Comparison of ENCODE assay signal across 10 cellular contexts in genomic region chr15:74397239-74398068, GRCh38. TPM values are rescaled to one million over a fixed set of nuclear protein-coding genes. Genes with fewer than 3 reads are reported as not detected.
DNase-seq lines count a peak whose midpoint lies in the region; ATAC-seq, FAIRE-seq and TF ChIP-seq lines count a peak whose summit lies in the region.
"Had no signal": no experiment of that assay in that cellular context is flagged by ENCODE, and none has a peak within 500 bp of the region (broad histone marks: within the 10 kb centered on the region; RNA-seq: fewer than 3 reads in every experiment).

No MANE protein-coding gene starts in this region.

- TF ChIP-seq CTCF in DND-41 (IDR thresholded peaks at IDR 0.05; ENCODE audit: borderline replicate concordance, extremely low read depth, low read length, poor library complexity, severe bottlenecking) (no peak), keratinocyte (optimal IDR thresholded peaks at IDR 0.05 in 1 of 3, IDR thresholded peaks at IDR 0.05 in 1 of 3, conservative IDR thresholded peaks at IDR 0.05 in 1 of 3; ENCODE audit: extremely low read depth in 1 of 3, insufficient read depth in 2 of 3, low read length in 3 of 3) (no peak), ascending aorta (IDR thresholded peaks at IDR 0.05) (no peak)

- no peak for DNase-seq in DND-41
- DNase-seq in NOMO-1 treated with dmso at 0.1 percent for 144 hours (lab: John Stamatoyannopoulos, UW; ENCODE audit: unreplicated experiment) = peak; percentile 50
- no peak for DNase-seq in keratinocyte (ENCODE audit: low read depth, low spot score)
- no peak for DNase-seq in NCI-H69 (lab: John Stamatoyannopoulos, UW)
- DNase-seq in dermis blood vessel endothelial cell = no peak
- DNase-seq in ascending aorta (ENCODE audit: low spot score in 2 of 2) = no peak
- DNase-seq in KG1 (lab: John Stamatoyannopoulos, UW) = no peak
- DNase-seq: NCI-H1694 treated with DMSO at 0.1 percent for 48 hours, T-helper 9 cell had no signal

- H3K27me3 ChIP-seq in DND-41 (ENCODE audit: insufficient read depth, low read length, poor library complexity) (no peaks in the 10 kb centered on the region), keratinocyte (ENCODE audit: control insufficient read depth, extremely low read depth, insufficient read depth, low read length) (no peaks in the 10 kb centered on the region), ascending aorta (no peaks in the 10 kb centered on the region)

- H4K20me1 ChIP-seq in DND-41 (ENCODE audit: insufficient read depth, low read length) (no peaks in the 10 kb centered on the region), keratinocyte (ENCODE audit: control insufficient read depth, extremely low read depth, insufficient read depth, low read length) (no peaks in the 10 kb centered on the region)

- H3K4me2 ChIP-seq in DND-41 (ENCODE audit: insufficient read depth, low read length) = no peak overlapping the region
- H3K4me2 ChIP-seq in keratinocyte (ENCODE audit: control insufficient read depth, extremely low read depth, insufficient read depth, low read depth, low read length) = peak overlapping the region; percentile 74

- intact Hi-C loops in ascending aorta (cut with DNase I) = no loop called here

- FAIRE-seq in keratinocyte (lab: Jason Lieb, UNC) = no peak

- H3K4me3 ChIP-seq in DND-41 (ENCODE audit: low read depth in 1 of 2, low read length in 2 of 2) (no peak overlapping the region), keratinocyte (ENCODE audit: control insufficient read depth in 2 of 3, extremely low read depth in 1 of 3, insufficient read depth in 2 of 3, low read depth in 1 of 3, low read length in 3 of 3) (no peak overlapping the region), ascending aorta (no peak overlapping the region)

- dilution Hi-C loops in keratinocyte (cut with MboI; ENCODE audit: extremely low pct_ligation_motif_present, low sequenced_read_pairs) = no loop called here

- H3K79me2 ChIP-seq in DND-41 (ENCODE audit: insufficient read depth, low read length) (no peaks in the 10 kb centered on the region), keratinocyte (ENCODE audit: control insufficient read depth, insufficient read depth, low read length) (no peaks in the 10 kb centered on the region)

- no peaks in the 10 kb centered on the region for H3K9me3 ChIP-seq in DND-41 (ENCODE audit: insufficient read depth, low read length, severe bottlenecking)
- no peaks in the 10 kb centered on the region for H3K9me3 ChIP-seq in keratinocyte (ENCODE audit: control insufficient read depth, low read depth, low read length)
- no peaks in the 10 kb centered on the region for H3K9me3 ChIP-seq in ascending aorta

- H3K9me1 ChIP-seq in keratinocyte (ENCODE audit: control insufficient read depth, extremely low read depth, insufficient read depth, low read length) = peaks cover 2% of the 10 kb centered on the region

- H3K9ac ChIP-seq in DND-41 (ENCODE audit: low read depth, low read length) (peak overlapping the region; percentile 1; the same call in 1 of the 2 replicates), keratinocyte (ENCODE audit: control insufficient read depth, extremely low read depth, insufficient read depth, low read length) (peak overlapping the region; percentile 75)

- H3K4me1 ChIP-seq in DND-41 (ENCODE audit: insufficient read depth, low read length) = peaks cover 61% of the 10 kb centered on the region
- H3K4me1 ChIP-seq in keratinocyte (ENCODE audit: control insufficient read depth, extremely low read depth, insufficient read depth, low read length) = peaks cover 64% of the 10 kb centered on the region
- no peaks in the 10 kb centered on the region for H3K4me1 ChIP-seq in ascending aorta

- H3K27ac ChIP-seq in DND-41 (ENCODE audit: low read length) (peak overlapping the region; percentile 99), keratinocyte (ENCODE audit: control insufficient read depth, insufficient read depth, low read length) (peak overlapping the region; percentile 88), ascending aorta (no peak overlapping the region)

- ATAC-seq in DND-41 (ENCODE audit: insufficient read depth, low read depth) = no peak
- peak; percentile 33 for ATAC-seq in GM19467 (IDR thresholded peaks at IDR 0.05; ENCODE audit: unreplicated experiment)

- H2AFZ ChIP-seq in DND-41 (ENCODE audit: low read depth, low read length) (no peak overlapping the region), keratinocyte (ENCODE audit: control insufficient read depth, low read length) (no peak overlapping the region)

- H3K36me3 ChIP-seq in DND-41 (ENCODE audit: insufficient read depth, low read length) (no peaks in the 10 kb centered on the region), keratinocyte (ENCODE audit: control insufficient read depth in 2 of 2, extremely low read depth in 1 of 2, insufficient read depth in 2 of 2, low read length in 2 of 2) (no peaks in the 10 kb centered on the region), ascending aorta (no peaks in the 10 kb centered on the region)

RNA-seq across cellular contexts. Expression of gene CYP11A1, which starts 30.0 kb away (rescaled TPM):
- polyA plus RNA-seq in keratinocyte = 0.27 TPM in 1 of 3 replicates, not detected in the others
- not detected for polyA plus RNA-seq in keratinocyte (2011; ENCODE audit: low read depth)
- 0.13 and 0.25 TPM in 2 replicates for polyA plus RNA-seq in keratinocyte (2011; cell fraction: cytosol; rRNA removed)
- 0.22 and 0.24 TPM in 2 replicates for polyA plus RNA-seq in keratinocyte (2011; cell fraction: nucleus; rRNA removed)
- polyA plus RNA-seq in keratinocyte (2012; ENCODE audit: low replicate concordance) = not detected in 2 replicates
- 0.13 TPM in 1 of 3 replicates, not detected in the others for polyA minus RNA-seq in keratinocyte
- 2.1 TPM for polyA minus RNA-seq in keratinocyte (2011; cell fraction: cytosol; rRNA and poly(A)+ RNA removed)
- polyA minus RNA-seq in keratinocyte (2011; cell fraction: nucleus; rRNA and poly(A)+ RNA removed) = 1.2 TPM in 1 of 2 replicates, not detected in the other
- not detected in 2 replicates for total RNA-seq in dermis blood vessel endothelial cell
- total RNA-seq in ascending aorta = 62.4 TPM

RNA-seq across cellular contexts. Expression of gene SEMA7A, which starts 36.3 kb away (rescaled TPM):
- 8.0 to 15.5 TPM (median 8.1 TPM) in 3 replicates for polyA plus RNA-seq in keratinocyte
- 6.4 TPM for polyA plus RNA-seq in keratinocyte (2011; ENCODE audit: low read depth)
- 3.7 and 3.8 TPM in 2 replicates for polyA plus RNA-seq in keratinocyte (2011; cell fraction: cytosol; rRNA removed)
- polyA plus RNA-seq in keratinocyte (2011; cell fraction: nucleus; rRNA removed) = 21.0 and 21.5 TPM in 2 replicates
- polyA plus RNA-seq in keratinocyte (2012; ENCODE audit: low replicate concordance) = 12.2 and 17.7 TPM in 2 replicates
- 15.0 to 36.5 TPM (median 16.5 TPM) in 3 replicates for polyA minus RNA-seq in keratinocyte
- polyA minus RNA-seq in keratinocyte (2011; cell fraction: cytosol; rRNA and poly(A)+ RNA removed) = 11.1 TPM
- 22.6 and 23.0 TPM in 2 replicates for polyA minus RNA-seq in keratinocyte (2011; cell fraction: nucleus; rRNA and poly(A)+ RNA removed)
- total RNA-seq in dermis blood vessel endothelial cell (0.51 and 2.2 TPM in 2 replicates), ascending aorta (5.5 TPM)

Comparison
In these comparisons a context has a peak if more than half of its experiments do, and no peak if none do; other contexts are left out.
1. H3K27ac ChIP-seq: peak in DND-41 (single experiment) and keratinocyte (single experiment); none in ascending aorta (0 of 2).
2. RNA of gene CYP11A1, which starts 30.0 kb away (total RNA-seq): 62.4 TPM in ascending aorta (single experiment); not detected in dermis blood vessel endothelial cell; every median in the first group is over 10 times any median in the second.